8 cellular contexts compared by ENCODE assay signal in genomic region chr3:105367063-105367405, GRCh38. TPM values are rescaled to one million over a fixed set of nuclear protein-coding genes. Genes with fewer than 3 reads are reported as not detected.
DNase-seq lines count a peak whose midpoint lies in the region; ATAC-seq and TF ChIP-seq lines count a peak whose summit lies in the region.

No MANE protein-coding gene starts in this region.

- intact Hi-C loops in esophagus squamous epithelium (cut with DNase I): no loop called here
- intact Hi-C loops in upper lobe of right lung (cut with DNase I): no loop called here

- ATAC-seq in upper lobe of right lung: peak; percentile 1

- peaks cover 57% of the 10 kb centered on the region for H3K4me1 Mint-ChIP-seq in nephron progenitor cell

- H3K27me3 ChIP-seq in HL-60 (ENCODE audit: insufficient read depth, poor library complexity, severe bottlenecking) (no peaks in the 10 kb centered on the region), esophagus squamous epithelium (peaks cover 0 to 5% (median 0%) of the 10 kb centered on the region in 4 donors), upper lobe of right lung (no peaks in the 10 kb centered on the region)

- DNase-seq in COR-L47 (lab: John Stamatoyannopoulos, UW) (peak; percentile 62), HL-60 (ENCODE audit: low read depth in 1 of 2, low spot score in 1 of 2) (peak in 1 of 2 experiments; percentile 33), esophagus squamous epithelium (lab: John Stamatoyannopoulos, UW) (no peak), nephron progenitor cell (peak; percentile 39), upper lobe of right lung (peak; percentile 77), mesenteric fat pad (ENCODE audit: low spot score) (no peak), NOMO-1 treated with dmso at 0.1 percent for 144 hours (lab: John Stamatoyannopoulos, UW; ENCODE audit: unreplicated experiment) (no peak)
- peak; percentile 26 for DNase-seq in activated CD4-positive, alpha-beta T cell treated with anti-CD3 and anti-CD28 coated beads, Interleukin-2, amount 50 U/mL, for 1 hour

- H3K27ac Mint-ChIP-seq in nephron progenitor cell: peak overlapping the region; percentile 81

- peak overlapping the region; percentile 77 for H3K4me3 ChIP-seq in HL-60 (replicated peaks; ENCODE audit: insufficient read depth, low read length)
- H3K4me3 ChIP-seq in esophagus squamous epithelium: peak overlapping the region; percentile 48 to 71 (median 63)
- peak overlapping the region; percentile 59 for H3K4me3 ChIP-seq in upper lobe of right lung

- H3K36me3 ChIP-seq in esophagus squamous epithelium (no peaks in the 10 kb centered on the region), upper lobe of right lung (no peaks in the 10 kb centered on the region)

- no peaks in the 10 kb centered on the region for H3K9me3 Mint-ChIP-seq in nephron progenitor cell

- H3K36me3 Mint-ChIP-seq in nephron progenitor cell (ENCODE audit: low read depth): no peaks in the 10 kb centered on the region

- peaks cover 21% of the 10 kb centered on the region for H3K27me3 Mint-ChIP-seq in nephron progenitor cell (ENCODE audit: low read depth, poor library complexity)

- H3K9me3 ChIP-seq in esophagus squamous epithelium (no peaks in the 10 kb centered on the region), upper lobe of right lung (no peaks in the 10 kb centered on the region)

- no peak for TF ChIP-seq POLR2A in esophagus squamous epithelium (IDR thresholded peaks at IDR 0.05)

- WGBS in esophagus squamous epithelium, 2 donors: 0% methylated on average over 13 to 23 of the region's 29 CpGs

- peak overlapping the region; percentile 96 for H3K27ac ChIP-seq in HL-60 (replicated peaks)
- H3K27ac ChIP-seq in esophagus squamous epithelium: peak overlapping the region; percentile 73 to 86 (median 81)
- peak overlapping the region; percentile 84 for H3K27ac ChIP-seq in upper lobe of right lung

- peak overlapping the region; percentile 95 for H3K4me3 Mint-ChIP-seq in nephron progenitor cell

- TF ChIP-seq CTCF in HL-60 (IDR thresholded peaks at IDR 0.05; ENCODE audit: insufficient read depth, low read length): no peak
- TF ChIP-seq CTCF in esophagus squamous epithelium (IDR thresholded peaks at IDR 0.05): no peak
- no peak for TF ChIP-seq CTCF in nephron progenitor cell (IDR thresholded peaks at IDR 0.05)
- TF ChIP-seq CTCF in upper lobe of right lung (IDR thresholded peaks at IDR 0.05): no peak

- H3K4me1 ChIP-seq in esophagus squamous epithelium (peaks cover 4 to 54% (median 10%) of the 10 kb centered on the region in 3 donors), upper lobe of right lung (peaks cover 8% of the 10 kb centered on the region)

RNA-seq across cellular contexts. Expression of gene ALCAM, which starts 0.3 kb away (rescaled TPM):
- 10 to 100 TPM in 1 of 4 donors, 1 to 10 TPM in 3; 4.6 to 18.9 (median 8.0) TPM for total RNA-seq in esophagus squamous epithelium
- 202 TPM for total RNA-seq in upper lobe of right lung
- 9.9 TPM for total RNA-seq in mesenteric fat pad

Comparison
In these comparisons a context has a peak if more than half of its experiments do, and no peak if none do; other contexts are left out.
1. DNase-seq: peak in COR-L47 (single experiment), activated CD4-positive, alpha-beta T cell treated with anti-CD3 and anti-CD28 coated beads, Interleukin-2, amount 50 U/mL, for 1 hour (single experiment), nephron progenitor cell (single experiment) and upper lobe of right lung (single experiment); none in esophagus squamous epithelium (single experiment), mesenteric fat pad (single experiment) and NOMO-1 treated with dmso at 0.1 percent for 144 hours (single experiment).
2. RNA of gene ALCAM, which starts 0.3 kb away (total RNA-seq): 202 TPM in upper lobe of right lung (single experiment); 9.9 TPM in mesenteric fat pad (single experiment) and 4.6 to 18.9 TPM in esophagus squamous epithelium; every median in the first group is over 10 times any median in the second.
3. Peak in every context shown above with its lines, with median percentiles within 50 percentile points of each other: H3K27ac ChIP-seq and H3K4me3 ChIP-seq.